In genomic region chr17:28530926-28531325, GRCh38 we compare ENCODE assay signal across 32 cellular contexts. TPM values are rescaled to one million over a fixed set of nuclear protein-coding genes. Genes with fewer than 3 reads are reported as not detected.
"Had no signal": no experiment of that assay in that cellular context is flagged by ENCODE, and none has a peak within 500 bp of the region (broad histone marks: within the 10 kb centered on the region; RNA-seq: fewer than 3 reads in every experiment).

No MANE protein-coding gene starts in this region.

- H3K36me3 ChIP-seq: esophagus muscularis mucosa, gastroesophageal sphincter, heart left ventricle, pancreas, suprapubic skin, thyroid gland, vagina had no signal

- H3K27ac ChIP-seq: coronary artery, esophagus muscularis mucosa, foreskin keratinocyte, gastroesophageal sphincter, heart left ventricle, hepatocyte, pancreas, suprapubic skin, thyroid gland, vagina had no signal

- H3K27me3 ChIP-seq: hepatocyte, pancreas, suprapubic skin, thyroid gland, vagina had no signal

- FAIRE-seq: endothelial cell of umbilical vein, kidney, pancreas had no signal

- DNase-seq: dermis blood vessel endothelial cell; effector memory CD4-positive, alpha-beta T cell; foreskin keratinocyte; heart left ventricle; kidney; natural killer cell; occipital lobe; stimulated activated CD4-positive, alpha-beta T cell treated with anti-CD3 and anti-CD28 coated beads, Interleukin-12 subunit alpha, Interleukin-12 subunit beta, amount 100 ng/mL, for 4 hours; stimulated activated CD4-positive, alpha-beta T cell treated with anti-CD3 and anti-CD28 coated beads, Interleukin-1b, Interleukin-23, amount 100 ng/mL, for 48 hours; stimulated activated CD4-positive, alpha-beta T cell treated with anti-CD3 and anti-CD28 coated beads, Interleukin-4, amount 100 ng/mL, for 1 hour; stimulated activated CD8-positive, alpha-beta memory T cell treated with anti-CD3 and anti-CD28 coated beads, Interleukin-4, amount 100 ng/mL, for 48 hours; stimulated activated naive CD4-positive, alpha-beta T cell; stimulated activated naive CD8-positive, alpha-beta T cell treated with anti-CD3 and anti-CD28 coated beads, Interleukin-15, amount 100 ng/mL, for 72 hours; thyroid gland; trophoblast cell had no signal

- H3K4me1 ChIP-seq: esophagus muscularis mucosa, gastroesophageal sphincter, heart left ventricle had no signal

- H3K4me2 ChIP-seq: hepatocyte, smooth muscle cell had no signal

- H3K4me3 ChIP-seq: coronary artery, esophagus muscularis mucosa, gastroesophageal sphincter, heart left ventricle, hepatocyte, lung, pancreas, smooth muscle cell, suprapubic skin, thyroid gland, vagina had no signal

- H2AFZ ChIP-seq: hepatocyte had no signal

- H3K9me3 ChIP-seq: esophagus muscularis mucosa, gastroesophageal sphincter, heart left ventricle, pancreas, suprapubic skin, thyroid gland, vagina had no signal

- H3K79me2 ChIP-seq: hepatocyte had no signal

RNA-seq across cellular contexts. Expression of gene FOXN1, which starts 24.8 kb away (rescaled TPM):
- total RNA-seq: dermis blood vessel endothelial cell, endothelial cell of umbilical vein, epithelial cell of proximal tubule, esophagus muscularis mucosa, fibroblast of lung, heart left ventricle, hepatocyte, kidney, left lobe of liver, liver, mononuclear cell, natural killer cell, occipital lobe, sciatic nerve had no signal
- polyA plus RNA-seq: endothelial cell of umbilical vein, fibroblast of lung, heart left ventricle, liver, neural cell, smooth muscle cell had no signal

RNA-seq across cellular contexts. Expression of gene SLC13A2, which starts 57.5 kb away (rescaled TPM):
- total RNA-seq: dermis blood vessel endothelial cell, endothelial cell of umbilical vein, epithelial cell of proximal tubule, esophagus muscularis mucosa, fibroblast of lung, foreskin keratinocyte, heart left ventricle, mononuclear cell, natural killer cell, occipital lobe, sciatic nerve, smooth muscle cell, thyroid gland, vagina had no signal
- polyA plus RNA-seq: endothelial cell of umbilical vein, fibroblast of lung, foreskin keratinocyte, neural cell, smooth muscle cell had no signal
